In genomic region chr7:14071045-14071444, GRCh38 we compare ENCODE assay signal across 19 cellular contexts.
"Had no signal": no experiment of that assay in that cellular context is flagged by ENCODE, and none has a peak within 500 bp of the region (broad histone marks: within the 10 kb centered on the region; RNA-seq: fewer than 3 reads in every experiment).

No MANE protein-coding gene starts in this region.

- H3K36me3 ChIP-seq: cardiac muscle cell, esophagus muscularis mucosa, spleen, thoracic aorta, upper lobe of left lung, WERI-Rb-1 had no signal

- H3K36me3 Mint-ChIP-seq: activated naive CD8-positive, alpha-beta T cell treated with anti-CD3 and anti-CD28 coated beads for 36 hours; immature natural killer cell; stimulated activated naive B cell treated with anti-CD40 and anti-IgM and Interleukin-4, amounts not matched to agents 10 μg/mL and 1 μg/mL and 100 μg/mL, for 72 hours had no signal

- H3K27me3 Mint-ChIP-seq: activated naive CD8-positive, alpha-beta T cell treated with anti-CD3 and anti-CD28 coated beads for 36 hours; stimulated activated naive B cell treated with anti-CD40 and anti-IgM and Interleukin-4, amounts not matched to agents 10 μg/mL and 1 μg/mL and 100 μg/mL, for 72 hours had no signal

- H3K27ac Mint-ChIP-seq: activated naive CD8-positive, alpha-beta T cell treated with anti-CD3 and anti-CD28 coated beads for 36 hours; immature natural killer cell; nephron progenitor cell; stimulated activated naive B cell treated with anti-CD40 and anti-IgM and Interleukin-4, amounts not matched to agents 10 μg/mL and 1 μg/mL and 100 μg/mL, for 72 hours had no signal

- ATAC-seq: left ventricle myocardium superior; stimulated activated naive B cell treated with anti-CD40 and anti-IgM and Interleukin-4, amounts not matched to agents 10 μg/mL and 1 μg/mL and 100 μg/mL, for 72 hours had no signal

- DNase-seq: activated CD4-positive, alpha-beta T cell treated with anti-CD3 and anti-CD28 coated beads for 1 hour; activated gamma-delta T cell treated with Interleukin-2 at 50 U/mL for 16 hours; activated naive CD8-positive, alpha-beta T cell treated with anti-CD3 and anti-CD28 coated beads for 36 hours; amniotic stem cell; dermis blood vessel endothelial cell; effector memory CD4-positive, alpha-beta T cell; immature natural killer cell; kidney glomerular epithelial cell; nephron progenitor cell; occipital lobe; retina; spleen; stimulated activated naive B cell treated with anti-CD40 and anti-IgM and Interleukin-4, amounts not matched to agents 10 μg/mL and 1 μg/mL and 100 μg/mL, for 72 hours; upper lobe of left lung; WERI-Rb-1 had no signal

- H3K4me1 Mint-ChIP-seq: activated naive CD8-positive, alpha-beta T cell treated with anti-CD3 and anti-CD28 coated beads for 36 hours; immature natural killer cell; nephron progenitor cell; stimulated activated naive B cell treated with anti-CD40 and anti-IgM and Interleukin-4, amounts not matched to agents 10 μg/mL and 1 μg/mL and 100 μg/mL, for 72 hours had no signal

- H3K4me1 ChIP-seq: esophagus muscularis mucosa, spleen, upper lobe of left lung had no signal

- H3K27me3 ChIP-seq: cardiac muscle cell, esophagus muscularis mucosa, spleen, upper lobe of left lung had no signal

- H3K4me3 ChIP-seq: cardiac muscle cell, esophagus muscularis mucosa, spleen, thoracic aorta, upper lobe of left lung had no signal

- H3K4me3 Mint-ChIP-seq: activated naive CD8-positive, alpha-beta T cell treated with anti-CD3 and anti-CD28 coated beads for 36 hours; immature natural killer cell; nephron progenitor cell; stimulated activated naive B cell treated with anti-CD40 and anti-IgM and Interleukin-4, amounts not matched to agents 10 μg/mL and 1 μg/mL and 100 μg/mL, for 72 hours had no signal

- H3K27ac ChIP-seq: cardiac muscle cell, esophagus muscularis mucosa, spleen, thoracic aorta, upper lobe of left lung, WERI-Rb-1 had no signal
